8 cellular contexts compared by ENCODE assay signal in genomic region chr5:154753792-154754191, GRCh38. TPM values are rescaled to one million over a fixed set of nuclear protein-coding genes. Genes with fewer than 3 reads are reported as not detected.
A peak's percentile ranks its signal among the peaks of the same experiment; 100 is the strongest.
DNase-seq lines count a peak whose midpoint lies in the region; ATAC-seq and TF ChIP-seq lines count a peak whose summit lies in the region.

No MANE protein-coding gene starts in this region.

- H3K9me3 Mint-ChIP-seq in CD4-positive, CD25-positive, alpha-beta regulatory T cell, result peaks cover 0 to 2% (median 0%) of the 10 kb centered on the region in 7 donors
- no peaks in the 10 kb centered on the region for H3K9me3 Mint-ChIP-seq in brain

- peak overlapping the region; percentile 92 to 98 (median 98) for H3K27ac Mint-ChIP-seq in CD4-positive, CD25-positive, alpha-beta regulatory T cell
- peak overlapping the region; percentile 93 to 100 (median 98) for H3K27ac Mint-ChIP-seq in brain

- H3K27me3 Mint-ChIP-seq in CD4-positive, CD25-positive, alpha-beta regulatory T cell, result peaks cover 5% of the 10 kb centered on the region
- H3K27me3 Mint-ChIP-seq in brain, result peaks cover 12% of the 10 kb centered on the region

- peaks cover 21% of the 10 kb centered on the region for H3K4me1 ChIP-seq in CD4-positive, CD25-positive, alpha-beta regulatory T cell (ENCODE audit: control insufficient read depth, insufficient read depth, low read length, poor library complexity, severe bottlenecking)
- peaks cover 24% of the 10 kb centered on the region for H3K4me1 ChIP-seq in stomach smooth muscle (ENCODE audit: control insufficient read depth, insufficient read depth, low read length)

- no peaks in the 10 kb centered on the region for H3K27me3 ChIP-seq in CD4-positive, CD25-positive, alpha-beta regulatory T cell (ENCODE audit: control insufficient read depth, insufficient read depth, low read length)
- H3K27me3 ChIP-seq in stomach smooth muscle (ENCODE audit: control insufficient read depth in 1 of 2, insufficient read depth in 2 of 2, low read length in 2 of 2), result no peaks in the 10 kb centered on the region

- DNase-seq in CD4-positive, CD25-positive, alpha-beta regulatory T cell, result no peak
- DNase-seq in Jurkat, Clone E6-1 (ENCODE audit: low read depth, low spot score), result no peak
- DNase-seq in kidney tubule cell (ENCODE audit: low spot score), result peak; percentile 75
- no peak for DNase-seq in NCI-H510A (lab: John Stamatoyannopoulos, UW)
- DNase-seq in NCI-H187 treated with DMSO at 0.1 percent for 48 hours (lab: John Stamatoyannopoulos, UW), result no peak

- H3K9ac ChIP-seq in stomach smooth muscle (ENCODE audit: low read length in 2 of 2), result peak overlapping the region; percentile 90 to 98

- no peaks in the 10 kb centered on the region for H3K9me3 ChIP-seq in CD4-positive, CD25-positive, alpha-beta regulatory T cell (ENCODE audit: control insufficient read depth in 2 of 2, low read length in 2 of 2)
- no peaks in the 10 kb centered on the region for H3K9me3 ChIP-seq in stomach smooth muscle (ENCODE audit: control insufficient read depth in 2 of 2, low read length in 2 of 2)

- H3K4me3 Mint-ChIP-seq in CD4-positive, CD25-positive, alpha-beta regulatory T cell, result peak overlapping the region; percentile 88 to 98 (median 92)
- H3K4me3 Mint-ChIP-seq in brain, result peak overlapping the region; percentile 85 to 96 (median 92)

- peak overlapping the region; percentile 48 for H3K4me3 ChIP-seq in CD4-positive, CD25-positive, alpha-beta regulatory T cell (ENCODE audit: low read depth, low read length)
- H3K4me3 ChIP-seq in Jurkat, Clone E6-1 (ENCODE audit: low read length), result peak overlapping the region; percentile 70
- peak overlapping the region; percentile 70 to 77 for H3K4me3 ChIP-seq in stomach smooth muscle (ENCODE audit: low read length in 2 of 2)

- H3K36me3 ChIP-seq in CD4-positive, CD25-positive, alpha-beta regulatory T cell (ENCODE audit: control insufficient read depth, insufficient read depth, low read length), result no peaks in the 10 kb centered on the region
- no peaks in the 10 kb centered on the region for H3K36me3 ChIP-seq in stomach smooth muscle (ENCODE audit: control insufficient read depth in 2 of 2, insufficient read depth in 2 of 2, low read length in 2 of 2)

- H3K4me1 Mint-ChIP-seq in CD4-positive, CD25-positive, alpha-beta regulatory T cell, result peaks cover 13 to 35% (median 25%) of the 10 kb centered on the region in 4 donors
- H3K4me1 Mint-ChIP-seq in brain, result peaks cover 45% of the 10 kb centered on the region

- H3K27ac ChIP-seq in CD4-positive, CD25-positive, alpha-beta regulatory T cell (ENCODE audit: insufficient read depth, low read length, poor library complexity, severe bottlenecking), result peak overlapping the region; percentile 92
- peak overlapping the region; percentile 96 for H3K27ac ChIP-seq in stomach smooth muscle (ENCODE audit: low read length)

- TF ChIP-seq CTCF in brain (conservative IDR thresholded peaks at IDR 0.05), result no peak

- ATAC-seq in CD4-positive, CD25-positive, alpha-beta regulatory T cell (ENCODE audit: low read depth in 2 of 2), result no peak
- no peak for ATAC-seq in GM19395 (IDR thresholded peaks at IDR 0.05; ENCODE audit: unreplicated experiment)

- no peaks in the 10 kb centered on the region for H3K36me3 Mint-ChIP-seq in CD4-positive, CD25-positive, alpha-beta regulatory T cell
- no peaks in the 10 kb centered on the region for H3K36me3 Mint-ChIP-seq in brain

RNA-seq across cellular contexts. Expression of gene LARP1, which starts 1.4 kb away (rescaled TPM):
- total RNA-seq in CD4-positive, CD25-positive, alpha-beta regulatory T cell, result 122 TPM
- polyA plus RNA-seq in CD4-positive, CD25-positive, alpha-beta regulatory T cell, result 10 to 100 TPM in 2 of 4 donors, 1 to 10 TPM in 2; 8.0 to 10.8 (median 10.0) TPM
- polyA plus RNA-seq in Jurkat, Clone E6-1 (2012; ENCODE audit: insufficient read depth, insufficient read length), result 123 TPM
- 86.7 TPM for polyA plus RNA-seq in brain (ENCODE audit: insufficient read depth, low read depth, low replicate concordance)
